1 cellular context compared by ENCODE assay signal in the genomic region with DNA sequence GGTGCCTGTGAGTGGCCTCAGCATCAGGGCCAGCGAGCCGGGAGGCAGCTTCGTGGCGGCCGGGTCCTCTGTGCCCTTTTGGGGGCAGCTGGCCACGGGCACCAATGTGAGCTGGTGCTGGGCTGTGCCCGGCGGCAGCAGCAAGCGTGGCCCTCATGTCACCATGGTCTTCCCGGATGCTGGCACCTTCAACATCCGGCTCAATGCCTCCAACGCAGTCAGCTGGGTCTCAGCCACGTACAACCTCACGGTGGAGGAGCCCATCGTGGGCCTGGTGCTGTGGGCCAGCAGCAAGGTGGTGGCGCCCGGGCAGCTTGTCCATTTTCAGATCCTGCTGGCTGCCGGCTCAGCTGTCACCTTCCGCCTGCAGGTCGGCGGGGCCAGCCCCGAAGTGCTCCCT. TPM values are rescaled to one million over a fixed set of nuclear protein-coding genes. Genes with fewer than 3 reads are reported as not detected.
"Had no signal": no experiment of that assay in that cellular context is flagged by ENCODE, and none has a peak within 500 bp of the region (broad histone marks: within the 10 kb centered on the region; RNA-seq: fewer than 3 reads in every experiment).

No MANE protein-coding gene starts in this region.

RNA-seq across cellular contexts. Expression of a gene that starts 13.1 kb away (rescaled TPM):
- total RNA-seq: body of pancreas had no signal
